Comparison of ENCODE assay signal across 18 cellular contexts in the genomic region with DNA sequence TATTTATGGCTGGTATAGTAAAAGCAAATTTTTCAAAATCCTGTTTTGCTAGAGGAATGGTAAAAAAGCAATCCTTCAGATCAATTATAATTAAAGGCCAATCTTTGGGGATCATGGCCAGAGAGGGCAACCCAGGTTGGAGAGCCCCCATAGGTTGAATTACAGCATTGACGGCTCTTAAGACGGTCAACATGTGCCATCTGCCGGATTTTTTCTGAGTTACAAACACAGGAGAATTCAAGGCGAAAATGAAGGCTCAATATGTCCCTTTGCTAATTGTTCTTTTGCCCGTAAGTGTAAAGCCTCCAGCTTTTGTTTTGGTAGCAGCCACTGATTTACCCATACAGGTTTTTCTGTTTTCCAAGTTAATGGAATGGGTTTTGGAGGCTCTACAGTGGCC. TPM values are rescaled to one million over a fixed set of nuclear protein-coding genes. Genes with fewer than 3 reads are reported as not detected.
"Had no signal": no experiment of that assay in that cellular context is flagged by ENCODE, and none has a peak within 500 bp of the region (broad histone marks: within the 10 kb centered on the region; RNA-seq: fewer than 3 reads in every experiment).

No MANE protein-coding gene starts in this region.

RNA-seq across cellular contexts. Expression of a gene that starts 8.0 kb away (rescaled TPM):
- total RNA-seq: activated CD8-positive, alpha-beta memory T cell treated with anti-CD3 and anti-CD28 coated beads for 36 hours; activated T-cell treated with anti-CD3 and anti-CD28 coated beads, Interleukin-2, amount 50 U/mL, for 4 hours; activated T-helper 2 cell treated with anti-CD3 and anti-CD28 coated beads, Interferon-gamma antibody, Interleukin-2, Interleukin-4, amounts not matched to agents 10 μg/mL and 5 μg/mL and 100 μg/mL, durations not matched to agents 14 hours and 24 hours and 36 hours; adrenal gland; ascending aorta; dermis blood vessel endothelial cell; endothelial cell of umbilical vein; esophagus mucosa; left lobe of liver; lower lobe of right lung; mucosa of descending colon; osteoblast; prostate gland; temporal lobe; transverse colon; uterus had no signal
- polyA plus RNA-seq: adrenal gland, endothelial cell of umbilical vein, immature natural killer cell had no signal

RNA-seq across cellular contexts. Expression of a gene that starts 9.7 kb away (rescaled TPM):
- total RNA-seq: activated CD8-positive, alpha-beta memory T cell treated with anti-CD3 and anti-CD28 coated beads for 36 hours; activated T-cell treated with anti-CD3 and anti-CD28 coated beads, Interleukin-2, amount 50 U/mL, for 4 hours; activated T-helper 2 cell treated with anti-CD3 and anti-CD28 coated beads, Interferon-gamma antibody, Interleukin-2, Interleukin-4, amounts not matched to agents 10 μg/mL and 5 μg/mL and 100 μg/mL, durations not matched to agents 14 hours and 24 hours and 36 hours; adrenal gland; ascending aorta; dermis blood vessel endothelial cell; endothelial cell of umbilical vein; esophagus mucosa; kidney epithelial cell; left lobe of liver; lower lobe of right lung; mucosa of descending colon; osteoblast; prostate gland; temporal lobe; transverse colon; uterus had no signal
- polyA plus RNA-seq: adrenal gland, endothelial cell of umbilical vein, immature natural killer cell had no signal

RNA-seq across cellular contexts. Expression of a gene that starts 35.5 kb away (rescaled TPM):
- total RNA-seq: activated CD8-positive, alpha-beta memory T cell treated with anti-CD3 and anti-CD28 coated beads for 36 hours; activated T-cell treated with anti-CD3 and anti-CD28 coated beads, Interleukin-2, amount 50 U/mL, for 4 hours; activated T-helper 2 cell treated with anti-CD3 and anti-CD28 coated beads, Interferon-gamma antibody, Interleukin-2, Interleukin-4, amounts not matched to agents 10 μg/mL and 5 μg/mL and 100 μg/mL, durations not matched to agents 14 hours and 24 hours and 36 hours; adrenal gland; ascending aorta; dermis blood vessel endothelial cell; endothelial cell of umbilical vein; esophagus mucosa; kidney epithelial cell; left lobe of liver; mucosa of descending colon; osteoblast; temporal lobe; transverse colon had no signal
- polyA plus RNA-seq: adrenal gland, endothelial cell of umbilical vein, immature natural killer cell had no signal

RNA-seq across cellular contexts. Expression of a gene that starts 49.7 kb away (rescaled TPM):
- total RNA-seq: activated CD8-positive, alpha-beta memory T cell treated with anti-CD3 and anti-CD28 coated beads for 36 hours; activated T-cell treated with anti-CD3 and anti-CD28 coated beads, Interleukin-2, amount 50 U/mL, for 4 hours; activated T-helper 2 cell treated with anti-CD3 and anti-CD28 coated beads, Interferon-gamma antibody, Interleukin-2, Interleukin-4, amounts not matched to agents 10 μg/mL and 5 μg/mL and 100 μg/mL, durations not matched to agents 14 hours and 24 hours and 36 hours; adrenal gland; ascending aorta; dermis blood vessel endothelial cell; endothelial cell of umbilical vein; esophagus mucosa; kidney epithelial cell; left lobe of liver; lower lobe of right lung; mucosa of descending colon; osteoblast; prostate gland; temporal lobe; transverse colon; uterus had no signal
- polyA plus RNA-seq: adrenal gland, endothelial cell of umbilical vein, immature natural killer cell had no signal
